In the genomic region with DNA sequence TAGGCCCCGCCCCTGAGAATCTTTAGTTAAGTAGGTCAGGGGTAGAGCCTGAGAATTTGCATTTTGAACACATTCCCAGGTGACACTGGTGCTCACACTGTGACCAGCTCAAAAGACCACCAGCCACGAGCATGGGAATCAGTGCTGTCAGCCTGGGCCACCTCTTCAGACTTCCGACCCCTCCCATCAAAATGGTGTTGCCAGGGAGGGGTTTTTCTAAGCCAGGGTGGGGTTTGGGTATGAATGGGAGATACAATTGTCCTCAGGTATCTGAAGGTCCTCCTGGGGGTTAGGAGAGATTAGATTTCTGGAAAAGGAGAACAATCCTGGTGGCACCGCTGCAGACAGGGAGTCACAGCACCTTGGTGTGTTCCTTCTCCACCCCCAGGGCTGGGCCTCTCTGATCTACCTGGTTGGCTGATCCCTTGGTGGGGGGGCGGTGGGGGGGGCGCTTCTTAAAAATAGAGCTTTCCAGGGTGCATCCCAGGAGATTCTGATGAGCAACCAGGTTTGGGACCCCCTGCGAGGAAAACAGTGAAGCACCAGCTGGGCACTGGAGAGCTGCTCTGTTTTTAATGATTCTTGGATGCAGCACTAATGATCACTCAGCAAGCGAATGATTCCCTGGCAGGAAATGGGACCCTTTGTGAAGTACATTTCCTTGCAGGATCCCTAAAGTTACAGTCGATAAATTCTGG, we compare ENCODE assay signal across 16 cellular contexts.
DNase-seq lines count a peak whose midpoint lies in the region; ATAC-seq and TF ChIP-seq lines count a peak whose summit lies in the region.
"Had no signal": no experiment of that assay in that cellular context is flagged by ENCODE, and none has a peak within 500 bp of the region (broad histone marks: within the 10 kb centered on the region; RNA-seq: fewer than 3 reads in every experiment).

No MANE protein-coding gene starts in this region.

- H3K27ac ChIP-seq in left ventricle myocardium inferior (replicated peaks) (peak overlapping the region; percentile 79), muscle layer of colon (ENCODE audit: low read depth, low read length) (peak overlapping the region; percentile 43), vagina (peak overlapping the region; percentile 73)

- TF ChIP-seq CTCF in left ventricle myocardium inferior (IDR thresholded peaks at IDR 0.05; ENCODE audit: borderline replicate concordance) = no peak
- TF ChIP-seq CTCF in vagina (IDR thresholded peaks at IDR 0.05) = no peak

- H3K36me3 ChIP-seq in left ventricle myocardium inferior (no peaks in the 10 kb centered on the region), muscle layer of colon (ENCODE audit: insufficient read depth, low read length) (no peaks in the 10 kb centered on the region), vagina (no peaks in the 10 kb centered on the region)

- CTCF ChIA-PET in activated CD8-positive, alpha-beta memory T cell treated with anti-CD3 and anti-CD28 coated beads, Interleukin-2, amount 10 ng/mL, durations not matched to agents 7 days and 5 days (lab: Charles Lee) = interaction anchor here (1.1 to 2.0 kb wide), 3 partner anchors 8 to 43 kb away, joined by 4 to 6 read pairs (median 5); no protein-coding TSS in a partner anchor

- no peaks in the 10 kb centered on the region for H3K9me3 Mint-ChIP-seq in activated CD8-positive, alpha-beta memory T cell treated with anti-CD3 and anti-CD28 coated beads, Interleukin-2, amount 10 ng/mL, durations not matched to agents 7 days and 5 days (ENCODE audit: low read depth)
- no peaks in the 10 kb centered on the region for H3K9me3 Mint-ChIP-seq in stimulated activated effector memory CD8-positive, alpha-beta T cell treated with anti-CD3 and anti-CD28 coated beads, Interleukin-12 subunit alpha, Interleukin-12 subunit beta, amount 100 ng/mL, for 72 hours
- H3K9me3 Mint-ChIP-seq: neural crest cell had no signal

- H3K27me3 Mint-ChIP-seq in activated CD8-positive, alpha-beta memory T cell treated with anti-CD3 and anti-CD28 coated beads, Interleukin-2, amount 10 ng/mL, durations not matched to agents 7 days and 5 days = peaks cover 19% of the 10 kb centered on the region

- TF ChIP-seq POLR2A in vagina (IDR thresholded peaks at IDR 0.05) = no peak

- DNase-seq in left ventricle myocardium inferior = no peak
- DNase-seq in left ventricle myocardium superior = no peak
- DNase-seq in activated CD8-positive, alpha-beta memory T cell treated with anti-CD3 and anti-CD28 coated beads, Interleukin-2, amount 10 ng/mL, durations not matched to agents 7 days and 5 days = peak; percentile 18
- peak in 1 of 2 donors; percentile 81 for DNase-seq in vagina (ENCODE audit: extremely low spot score in 2 of 2)
- no peak for DNase-seq in stimulated activated effector memory CD8-positive, alpha-beta T cell treated with anti-CD3 and anti-CD28 coated beads, Interleukin-12 subunit alpha, Interleukin-12 subunit beta, amount 100 ng/mL, for 72 hours (ENCODE audit: low spot score in 2 of 2)
- no peak for DNase-seq in NOMO-1 treated with dmso at 0.1 percent for 144 hours (lab: John Stamatoyannopoulos, UW; ENCODE audit: unreplicated experiment)
- no peak for DNase-seq in NCI-H510A (lab: John Stamatoyannopoulos, UW)
- DNase-seq: ACHN; activated CD4-positive, alpha-beta T cell treated with anti-CD3 and anti-CD28 coated beads for 1 hour; activated T-cell treated with anti-CD3 and anti-CD28 coated beads for 4 hours; cerebellar nuclear complex; NCI-H1930; small intestine had no signal

- intact Hi-C loops in left ventricle myocardium inferior (cut with micrococcal nuclease) (loop anchor here (10.0 kb wide), 1 partner anchor 73 kb away; no protein-coding TSS in a partner anchor), left ventricle myocardium superior (cut with micrococcal nuclease) (no loop called here), vagina (cut with DNase I) (no loop called here)

- peaks cover 41% of the 10 kb centered on the region for H3K4me1 Mint-ChIP-seq in activated CD8-positive, alpha-beta memory T cell treated with anti-CD3 and anti-CD28 coated beads, Interleukin-2, amount 10 ng/mL, durations not matched to agents 7 days and 5 days
- peaks cover 42% of the 10 kb centered on the region for H3K4me1 Mint-ChIP-seq in stimulated activated effector memory CD8-positive, alpha-beta T cell treated with anti-CD3 and anti-CD28 coated beads, Interleukin-12 subunit alpha, Interleukin-12 subunit beta, amount 100 ng/mL, for 72 hours

- peaks cover 91% of the 10 kb centered on the region for H3K4me1 ChIP-seq in left ventricle myocardium inferior
- peaks cover 62% of the 10 kb centered on the region for H3K4me1 ChIP-seq in muscle layer of colon (ENCODE audit: insufficient read depth, low read length)
- H3K4me1 ChIP-seq in vagina = peaks cover 65% of the 10 kb centered on the region

- H3K9me3 ChIP-seq in left ventricle myocardium inferior (replicated peaks) (no peaks in the 10 kb centered on the region), muscle layer of colon (ENCODE audit: low read length) (no peaks in the 10 kb centered on the region), vagina (no peaks in the 10 kb centered on the region)

- no peak for ATAC-seq in left ventricle myocardium superior
- ATAC-seq in activated CD8-positive, alpha-beta memory T cell treated with anti-CD3 and anti-CD28 coated beads, Interleukin-2, amount 10 ng/mL, durations not matched to agents 7 days and 5 days = no peak
- ATAC-seq in stimulated activated effector memory CD8-positive, alpha-beta T cell treated with anti-CD3 and anti-CD28 coated beads, Interleukin-12 subunit alpha, Interleukin-12 subunit beta, amount 100 ng/mL, for 72 hours = no peak
- ATAC-seq: esophagus mucosa had no signal

- no peak overlapping the region for H3K9ac ChIP-seq in muscle layer of colon (ENCODE audit: low read length)

- H3K27me3 ChIP-seq in left ventricle myocardium inferior (ENCODE audit: low read depth) = no peaks in the 10 kb centered on the region
- H3K27me3 ChIP-seq in muscle layer of colon (ENCODE audit: control insufficient read depth in 1 of 2, insufficient read depth in 2 of 2, low read length in 2 of 2) = no peaks in the 10 kb centered on the region
- no peaks in the 10 kb centered on the region for H3K27me3 ChIP-seq in vagina

- H3K4me3 ChIP-seq in left ventricle myocardium inferior (no peak overlapping the region), muscle layer of colon (ENCODE audit: low read depth in 1 of 2, low read length in 2 of 2) (peak overlapping the region in 1 of 2 donors; percentile 4), vagina (peak overlapping the region in 1 of 2 donors; percentile 9)

- no peak overlapping the region for H3K4me3 Mint-ChIP-seq in activated CD8-positive, alpha-beta memory T cell treated with anti-CD3 and anti-CD28 coated beads, Interleukin-2, amount 10 ng/mL, durations not matched to agents 7 days and 5 days
- H3K4me3 Mint-ChIP-seq in stimulated activated effector memory CD8-positive, alpha-beta T cell treated with anti-CD3 and anti-CD28 coated beads, Interleukin-12 subunit alpha, Interleukin-12 subunit beta, amount 100 ng/mL, for 72 hours = no peak overlapping the region
- H3K4me3 Mint-ChIP-seq: neural crest cell had no signal

- no peaks in the 10 kb centered on the region for H3K36me3 Mint-ChIP-seq in activated CD8-positive, alpha-beta memory T cell treated with anti-CD3 and anti-CD28 coated beads, Interleukin-2, amount 10 ng/mL, durations not matched to agents 7 days and 5 days
- H3K36me3 Mint-ChIP-seq in stimulated activated effector memory CD8-positive, alpha-beta T cell treated with anti-CD3 and anti-CD28 coated beads, Interleukin-12 subunit alpha, Interleukin-12 subunit beta, amount 100 ng/mL, for 72 hours = no peaks in the 10 kb centered on the region

- no peak overlapping the region for H3K27ac Mint-ChIP-seq in activated CD8-positive, alpha-beta memory T cell treated with anti-CD3 and anti-CD28 coated beads, Interleukin-2, amount 10 ng/mL, durations not matched to agents 7 days and 5 days
- H3K27ac Mint-ChIP-seq in stimulated activated effector memory CD8-positive, alpha-beta T cell treated with anti-CD3 and anti-CD28 coated beads, Interleukin-12 subunit alpha, Interleukin-12 subunit beta, amount 100 ng/mL, for 72 hours = no peak overlapping the region
